1 cellular context compared by ENCODE assay signal in genomic region chr7:157553256-157553655, GRCh38.
TF ChIP-seq lines count a peak whose summit lies in the region.

No MANE protein-coding gene starts in this region.

TF ChIP-seq in HepG2, 621 proteins besides CTCF, POLR2A, EP300 and RAD21 (continued from another document):
- TF ChIP-seq LBX2 (CRISPR knock-in tag; IDR thresholded peaks at IDR 0.05; ENCODE audit: borderline replicate concordance) (no peak), THAP11 (CRISPR knock-in tag; IDR thresholded peaks at IDR 0.05) (no peak), ZNF3 (CRISPR knock-in tag; IDR thresholded peaks at IDR 0.05) (no peak), ZNF800 (CRISPR knock-in tag; IDR thresholded peaks at IDR 0.05) (no peak), GABPA (IDR thresholded peaks at IDR 0.05; ENCODE audit: low read depth, low read length) (no peak), GABPA (CRISPR knock-in tag; IDR thresholded peaks at IDR 0.05; ENCODE audit: low read depth) (no peak)
- TF ChIP-seq, protein P1, sequence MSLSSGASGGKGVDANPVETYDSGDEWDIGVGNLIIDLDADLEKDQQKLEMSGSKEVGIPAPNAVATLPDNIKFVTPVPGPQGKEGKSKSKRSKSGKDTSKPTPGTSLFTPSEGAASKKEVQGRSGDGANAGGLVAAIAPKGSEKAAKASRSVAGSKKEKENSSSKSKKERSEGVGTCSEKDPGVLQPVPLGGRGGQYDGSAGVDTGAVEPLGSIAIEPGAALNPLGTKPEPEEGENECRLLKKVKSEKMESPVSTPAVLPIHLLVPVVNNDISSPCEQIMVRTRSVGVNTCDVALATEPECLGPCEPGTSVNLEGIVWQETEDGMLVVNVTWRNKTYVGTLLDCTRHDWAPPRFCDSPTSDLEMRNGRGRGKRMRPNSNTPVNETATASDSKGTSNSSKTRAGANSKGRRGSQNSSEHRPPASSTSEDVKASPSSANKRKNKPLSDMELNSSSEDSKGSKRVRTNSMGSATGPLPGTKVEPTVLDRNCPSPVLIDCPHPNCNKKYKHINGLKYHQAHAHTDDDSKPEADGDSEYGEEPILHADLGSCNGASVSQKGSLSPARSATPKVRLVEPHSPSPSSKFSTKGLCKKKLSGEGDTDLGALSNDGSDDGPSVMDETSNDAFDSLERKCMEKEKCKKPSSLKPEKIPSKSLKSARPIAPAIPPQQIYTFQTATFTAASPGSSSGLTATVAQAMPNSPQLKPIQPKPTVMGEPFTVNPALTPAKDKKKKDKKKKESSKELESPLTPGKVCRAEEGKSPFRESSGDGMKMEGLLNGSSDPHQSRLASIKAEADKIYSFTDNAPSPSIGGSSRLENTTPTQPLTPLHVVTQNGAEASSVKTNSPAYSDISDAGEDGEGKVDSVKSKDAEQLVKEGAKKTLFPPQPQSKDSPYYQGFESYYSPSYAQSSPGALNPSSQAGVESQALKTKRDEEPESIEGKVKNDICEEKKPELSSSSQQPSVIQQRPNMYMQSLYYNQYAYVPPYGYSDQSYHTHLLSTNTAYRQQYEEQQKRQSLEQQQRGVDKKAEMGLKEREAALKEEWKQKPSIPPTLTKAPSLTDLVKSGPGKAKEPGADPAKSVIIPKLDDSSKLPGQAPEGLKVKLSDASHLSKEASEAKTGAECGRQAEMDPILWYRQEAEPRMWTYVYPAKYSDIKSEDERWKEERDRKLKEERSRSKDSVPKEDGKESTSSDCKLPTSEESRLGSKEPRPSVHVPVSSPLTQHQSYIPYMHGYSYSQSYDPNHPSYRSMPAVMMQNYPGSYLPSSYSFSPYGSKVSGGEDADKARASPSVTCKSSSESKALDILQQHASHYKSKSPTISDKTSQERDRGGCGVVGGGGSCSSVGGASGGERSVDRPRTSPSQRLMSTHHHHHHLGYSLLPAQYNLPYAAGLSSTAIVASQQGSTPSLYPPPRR (CRISPR knock-in tag; IDR thresholded peaks at IDR 0.05; ENCODE audit: borderline replicate concordance) = no peak
TF ChIP-seq in HepG2: peak in this region for 0.
